20 cellular contexts compared by ENCODE assay signal in genomic region chr5:105195765-105196164, GRCh38.
"Had no signal": no experiment of that assay in that cellular context is flagged by ENCODE, and none has a peak within 500 bp of the region (broad histone marks: within the 10 kb centered on the region; RNA-seq: fewer than 3 reads in every experiment).

No MANE protein-coding gene starts in this region.

- H3K9me3 ChIP-seq: MG63, SJSA1 had no signal

- H3K27me3 ChIP-seq: MG63, SJSA1 had no signal

- H3K4me1 ChIP-seq: SJSA1 had no signal

- H3K36me3 ChIP-seq: MG63, SJSA1 had no signal

- H3K4me3 ChIP-seq: MG63, SJSA1, SK-N-MC had no signal

- DNase-seq: Karpas-422, KG1, MG63, NCI-H1092, NCI-H1105 treated with DMSO at 0.1 percent for 48 hours, NCI-H1417 treated with DMSO at 0.1 percent for 48 hours, NCI-H146, NCI-H1694 treated with DMSO at 0.1 percent for 48 hours, NCI-H1930, NCI-H2081, NCI-H2107, NCI-H2227 treated with DMSO at 0.1 percent for 48 hours, NCI-H524, NCI-H69, NCI-H774, Right ventricle myocardium superior, RPMI8226, SIG-M5 had no signal

- H3K27ac ChIP-seq: SJSA1, SK-N-MC had no signal
